2 cellular contexts compared by ENCODE assay signal in the genomic region with DNA sequence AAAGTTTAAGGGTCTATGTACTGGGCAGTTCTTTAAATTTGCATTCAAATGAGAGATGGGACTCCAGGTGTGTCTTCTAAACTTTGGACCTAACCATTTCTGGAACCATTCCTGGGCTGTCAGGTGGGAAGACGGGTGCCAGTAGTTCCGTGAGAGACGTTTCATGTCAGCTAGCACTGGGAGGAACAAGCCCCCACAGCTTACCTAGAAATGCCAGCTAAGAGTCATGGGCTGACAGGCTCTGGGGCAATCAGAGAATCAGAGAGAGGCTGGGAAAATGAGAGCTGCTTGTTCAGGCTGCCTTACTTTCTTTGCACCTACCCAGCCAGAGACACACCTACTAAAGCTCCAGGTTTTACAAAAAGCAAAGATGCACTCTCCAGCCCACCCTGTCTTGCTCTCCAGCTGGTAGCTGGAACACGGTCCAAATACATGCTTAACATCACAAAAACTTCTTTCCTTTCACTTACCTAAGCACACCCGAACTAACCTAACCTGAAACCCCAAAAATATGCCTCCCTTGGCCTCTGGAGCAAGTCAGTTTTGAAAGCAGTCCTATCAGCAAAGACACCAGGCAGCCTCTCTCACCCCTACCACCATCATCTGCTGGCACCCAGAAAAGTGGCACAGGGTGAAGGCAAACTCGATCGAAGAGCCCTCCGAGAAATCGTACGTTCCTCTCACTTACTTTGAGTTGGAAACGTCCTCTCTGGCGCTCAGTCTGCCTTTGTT.
TF ChIP-seq lines count a peak whose summit lies in the region.

No MANE protein-coding gene starts in this region.

TF ChIP-seq in H1, 55 proteins besides CTCF, POLR2A, EP300 and RAD21 (continued from another document):
- TF ChIP-seq, protein P1, sequence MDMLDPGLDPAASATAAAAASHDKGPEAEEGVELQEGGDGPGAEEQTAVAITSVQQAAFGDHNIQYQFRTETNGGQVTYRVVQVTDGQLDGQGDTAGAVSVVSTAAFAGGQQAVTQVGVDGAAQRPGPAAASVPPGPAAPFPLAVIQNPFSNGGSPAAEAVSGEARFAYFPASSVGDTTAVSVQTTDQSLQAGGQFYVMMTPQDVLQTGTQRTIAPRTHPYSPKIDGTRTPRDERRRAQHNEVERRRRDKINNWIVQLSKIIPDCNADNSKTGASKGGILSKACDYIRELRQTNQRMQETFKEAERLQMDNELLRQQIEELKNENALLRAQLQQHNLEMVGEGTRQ (IDR thresholded peaks at IDR 0.05; ENCODE audit: low read length): no peak
- no peak for TF ChIP-seq BACH1 (IDR thresholded peaks at IDR 0.05; ENCODE audit: low read length)
- no peak for TF ChIP-seq FOSL1 (IDR thresholded peaks at IDR 0.05; ENCODE audit: insufficient read depth, low read depth, low read length)
- no peak for TF ChIP-seq SP2 (IDR thresholded peaks at IDR 0.05; ENCODE audit: low read length)
- no peak for TF ChIP-seq SUZ12 (IDR thresholded peaks at IDR 0.05; ENCODE audit: low read length)
- TF ChIP-seq POU5F1 (IDR thresholded peaks at IDR 0.05; ENCODE audit: low read depth, low read length): no peak
- no peak for TF ChIP-seq TAF7 (optimal IDR thresholded peaks at IDR 0.05; ENCODE audit: borderline replicate concordance, low read depth, low read length)
- TF ChIP-seq CHD1 (IDR thresholded peaks at IDR 0.05; ENCODE audit: low read depth, low read length): no peak
- TF ChIP-seq RFX5 (IDR thresholded peaks at IDR 0.05; ENCODE audit: borderline replicate concordance, low read depth, low read length): no peak
- no peak for TF ChIP-seq SIRT6 (IDR thresholded peaks at IDR 0.05; ENCODE audit: low read length)
- TF ChIP-seq, protein P2, sequence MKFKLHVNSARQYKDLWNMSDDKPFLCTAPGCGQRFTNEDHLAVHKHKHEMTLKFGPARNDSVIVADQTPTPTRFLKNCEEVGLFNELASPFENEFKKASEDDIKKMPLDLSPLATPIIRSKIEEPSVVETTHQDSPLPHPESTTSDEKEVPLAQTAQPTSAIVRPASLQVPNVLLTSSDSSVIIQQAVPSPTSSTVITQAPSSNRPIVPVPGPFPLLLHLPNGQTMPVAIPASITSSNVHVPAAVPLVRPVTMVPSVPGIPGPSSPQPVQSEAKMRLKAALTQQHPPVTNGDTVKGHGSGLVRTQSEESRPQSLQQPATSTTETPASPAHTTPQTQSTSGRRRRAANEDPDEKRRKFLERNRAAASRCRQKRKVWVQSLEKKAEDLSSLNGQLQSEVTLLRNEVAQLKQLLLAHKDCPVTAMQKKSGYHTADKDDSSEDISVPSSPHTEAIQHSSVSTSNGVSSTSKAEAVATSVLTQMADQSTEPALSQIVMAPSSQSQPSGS (IDR thresholded peaks at IDR 0.05; ENCODE audit: low read length): no peak
- no peak for TF ChIP-seq HDAC2 (IDR thresholded peaks at IDR 0.05; ENCODE audit: borderline replicate concordance in 1 of 2, low read depth in 2 of 2, low read length in 2 of 2)
- no peak for TF ChIP-seq EZH2 (IDR thresholded peaks at IDR 0.05; ENCODE audit: low read depth, low read length, severe bottlenecking)
- no peak for TF ChIP-seq TBP (IDR thresholded peaks at IDR 0.05; ENCODE audit: low read depth, low read length)
- TF ChIP-seq, protein P3, sequence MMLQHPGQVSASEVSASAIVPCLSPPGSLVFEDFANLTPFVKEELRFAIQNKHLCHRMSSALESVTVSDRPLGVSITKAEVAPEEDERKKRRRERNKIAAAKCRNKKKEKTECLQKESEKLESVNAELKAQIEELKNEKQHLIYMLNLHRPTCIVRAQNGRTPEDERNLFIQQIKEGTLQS (IDR thresholded peaks at IDR 0.05; ENCODE audit: insufficient read depth, low read depth, low read length): no peak

TF ChIP-seq in liver, 16 proteins besides CTCF, POLR2A, EP300 and RAD21 (continued from another document):
- TF ChIP-seq GABPA (IDR thresholded peaks at IDR 0.05 in 1 of 2, conservative IDR thresholded peaks at IDR 0.05 in 1 of 2) (no peak), HNF4A (conservative IDR thresholded peaks at IDR 0.05) (no peak), RXRA (IDR thresholded peaks at IDR 0.05) (no peak), FOXA2 (IDR thresholded peaks at IDR 0.05) (no peak)
- TF ChIP-seq, protein P3 (IDR thresholded peaks at IDR 0.05): no peak
